8 cellular contexts compared by ENCODE assay signal in genomic region chr16:67017810-67018488, GRCh38. TPM values are rescaled to one million over a fixed set of nuclear protein-coding genes. Genes with fewer than 3 reads are reported as not detected.
DNase-seq lines count a peak whose midpoint lies in the region; ATAC-seq and TF ChIP-seq lines count a peak whose summit lies in the region.

No MANE protein-coding gene starts in this region.

- H3K4me3 Mint-ChIP-seq in HFFc6, result no peak overlapping the region

- TF ChIP-seq CTCF in GM12873 (IDR thresholded peaks at IDR 0.05; ENCODE audit: insufficient read depth, low read depth, low read length, missing control alignments), result peak; percentile 92
- TF ChIP-seq CTCF in HFFc6 (IDR thresholded peaks at IDR 0.05), result peak; percentile 95
- TF ChIP-seq CTCF in heart left ventricle (IDR thresholded peaks at IDR 0.05), result peak in 11 of 12 donors; percentile 27 to 59 (median 50)

- no peaks in the 10 kb centered on the region for H3K36me3 Mint-ChIP-seq in HFFc6 (ENCODE audit: low read depth)

- peaks cover 0 to 20% (median 0%) of the 10 kb centered on the region in 9 donors for H3K27me3 ChIP-seq in heart left ventricle

- H3K4me1 ChIP-seq in heart left ventricle, result peaks cover 0 to 22% (median 18%) of the 10 kb centered on the region in 12 donors

- peaks cover 7% of the 10 kb centered on the region for H3K27me3 Mint-ChIP-seq in HFFc6 (ENCODE audit: insufficient read depth)

- no peaks in the 10 kb centered on the region for H3K9me3 Mint-ChIP-seq in HFFc6

- H3K4me3 ChIP-seq in heart left ventricle, result no peak overlapping the region

- no peak for TF ChIP-seq POLR2A in heart left ventricle (IDR thresholded peaks at IDR 0.05)

- in situ Hi-C loops in SK-MEL-5 (cut with HindIII; ENCODE audit: low pct_unique_long_range_greater_than_20kb, low sequenced_read_pairs), result no loop called here

- no peak overlapping the region for H3K27ac Mint-ChIP-seq in HFFc6

- 44 to 100% (median 62%) methylated on average over 1 to 6 of the region's 6 CpGs for WGBS in heart left ventricle, 4 donors

- intact Hi-C loops in heart left ventricle (cut with DNase I), result loop anchor here in 4 of 10 donors (5.0 to 10.0 kb wide), 3 partner anchors 87 to 139 kb away; partner anchors contain the start of genes FBXL8 (in 3 of the 4), TRADD (in 3 of the 4), B3GNT9 (in 1 of the 4) and PHAF1 (in 1 of the 4)

- peak; percentile 94 for DNase-seq in HFFc6
- DNase-seq in NCI-H1048 (lab: John Stamatoyannopoulos, UW), result peak; percentile 63
- DNase-seq in SK-MEL-5 (ENCODE audit: low read depth, low spot score), result peak; percentile 95
- peak; percentile 49 to 70 (median 66) for DNase-seq in activated naive CD4-positive, alpha-beta T cell (lab: John Stamatoyannopoulos, UW)
- peak in 2 of 5 donors; percentile 45 to 47 for DNase-seq in heart left ventricle
- peak; percentile 64 for DNase-seq in retina
- DNase-seq in middle frontal gyrus (ENCODE audit: extremely low spot score, low spot score), result no peak

- peak; percentile 14 to 41 (median 35) for ATAC-seq in heart left ventricle

- no peak overlapping the region for H3K27ac ChIP-seq in heart left ventricle

- no peaks in the 10 kb centered on the region for H3K9me3 ChIP-seq in heart left ventricle

- no peaks in the 10 kb centered on the region for H3K36me3 ChIP-seq in heart left ventricle

- peaks cover 15% of the 10 kb centered on the region for H3K4me1 Mint-ChIP-seq in HFFc6 (ENCODE audit: low read depth)

RNA-seq across cellular contexts. Expression of gene CBFB, which starts 11.0 kb away (rescaled TPM):
- 10 to 100 TPM; 55.2 to 84.4 (median 69.5) TPM for total RNA-seq in HFFc6 (2021; fragmentation: NEBNext Ultra II Directional; extraction: Animal tissue kit (Norgen Biotek cat#: 25700))
- 51.5 and 58.6 TPM in 2 replicates for total RNA-seq in SK-MEL-5 (2014; rRNA removed; shearing (Covaris generic))
- polyA plus RNA-seq in SK-MEL-5 (2015; cell fraction: cytosol; rRNA removed), result 70.0 and 74.2 TPM in 2 replicates
- polyA plus RNA-seq in SK-MEL-5 (2015; cell fraction: nucleus; rRNA removed), result 20.2 and 23.8 TPM in 2 replicates
- total RNA-seq in heart left ventricle, result 10 to 100 TPM; 16.4 to 53.6 (median 28.1) TPM
- 10 to 100 TPM; 11.3 to 41.0 TPM for polyA plus RNA-seq in heart left ventricle

RNA-seq across cellular contexts. Expression of gene CES4A, which starts 29.6 kb away (rescaled TPM):
- total RNA-seq in HFFc6 (2021; fragmentation: NEBNext Ultra II Directional; extraction: Animal tissue kit (Norgen Biotek cat#: 25700)), result 1 to 10 TPM; 1.7 to 3.5 (median 2.3) TPM
- total RNA-seq in SK-MEL-5 (2014; rRNA removed; shearing (Covaris generic)), result not detected in 2 replicates
- not detected in 2 replicates for polyA plus RNA-seq in SK-MEL-5 (2015; cell fraction: cytosol; rRNA removed)
- not detected in 2 replicates for polyA plus RNA-seq in SK-MEL-5 (2015; cell fraction: nucleus; rRNA removed)
- total RNA-seq in heart left ventricle, result 10 to 100 TPM in 2 of 9 donors, 1 to 10 TPM in 7; 3.5 to 26.8 (median 7.1) TPM
- 10 to 100 TPM in 1 of 2 donors, 1 to 10 TPM in 1; 8.1 to 16.6 TPM for polyA plus RNA-seq in heart left ventricle

RNA-seq across cellular contexts. Expression of gene CES3, which starts 56.9 kb away (rescaled TPM):
- total RNA-seq in HFFc6 (2021; fragmentation: NEBNext Ultra II Directional; extraction: Animal tissue kit (Norgen Biotek cat#: 25700)), result under 1 TPM in 5 of 6 experiments, not detected in 1; 0.06 to 0.39 (median 0.14) TPM
- total RNA-seq in SK-MEL-5 (2014; rRNA removed; shearing (Covaris generic)), result 0.29 and 1.5 TPM in 2 replicates
- polyA plus RNA-seq in SK-MEL-5 (2015; cell fraction: cytosol; rRNA removed), result 0.89 and 1.4 TPM in 2 replicates
- 3.9 and 9.9 TPM in 2 replicates for polyA plus RNA-seq in SK-MEL-5 (2015; cell fraction: nucleus; rRNA removed)
- total RNA-seq in heart left ventricle, result 1 to 10 TPM in 3 of 9 donors, under 1 TPM in 6; 0.51 to 1.7 (median 0.88) TPM
- 1 to 10 TPM in 1 of 2 donors, under 1 TPM in 1; 0.08 to 1.1 TPM for polyA plus RNA-seq in heart left ventricle
